Comparison of ENCODE assay signal across 26 cellular contexts in genomic region chr6:131574133-131574532, GRCh38. TPM values are rescaled to one million over a fixed set of nuclear protein-coding genes. Genes with fewer than 3 reads are reported as not detected.
"Had no signal": no experiment of that assay in that cellular context is flagged by ENCODE, and none has a peak within 500 bp of the region (broad histone marks: within the 10 kb centered on the region; RNA-seq: fewer than 3 reads in every experiment).

No MANE protein-coding gene starts in this region.

- H3K27me3 Mint-ChIP-seq: activated naive CD8-positive, alpha-beta T cell treated with anti-CD3 and anti-CD28 coated beads for 36 hours; naive thymus-derived CD8-positive, alpha-beta T cell; stimulated activated naive B cell treated with anti-CD40 and anti-IgM and Interleukin-4, amounts not matched to agents 10 μg/mL and 1 μg/mL and 100 μg/mL, for 72 hours had no signal

- ATAC-seq: activated T-cell treated with anti-CD3 and anti-CD28 coated beads, Interleukin-2, amount 50 U/mL, for 4 hours; gastrocnemius medialis; lower lobe of right lung; naive thymus-derived CD8-positive, alpha-beta T cell; right cardiac atrium; stimulated activated naive B cell treated with anti-CD40 and anti-IgM and Interleukin-4, amounts not matched to agents 10 μg/mL and 1 μg/mL and 100 μg/mL, for 72 hours had no signal

- H3K9ac ChIP-seq: parathyroid adenoma had no signal

- H3K4me3 ChIP-seq: breast epithelium, coronary artery, esophagus squamous epithelium, gastrocnemius medialis, lower lobe of right lung, transverse colon had no signal

- H3K27ac ChIP-seq: breast epithelium, coronary artery, esophagus squamous epithelium, gastrocnemius medialis, lower lobe of right lung, parathyroid adenoma, transverse colon had no signal

- H3K4me1 Mint-ChIP-seq: activated naive CD8-positive, alpha-beta T cell treated with anti-CD3 and anti-CD28 coated beads for 36 hours; naive thymus-derived CD8-positive, alpha-beta T cell had no signal

- H3K9me3 Mint-ChIP-seq: activated naive CD8-positive, alpha-beta T cell treated with anti-CD3 and anti-CD28 coated beads for 36 hours; activated T-cell treated with anti-CD3 and anti-CD28 coated beads, Interleukin-2, amount 50 U/mL, for 4 hours; endodermal cell; naive thymus-derived CD8-positive, alpha-beta T cell; stimulated activated naive B cell treated with anti-CD40 and anti-IgM and Interleukin-4, amounts not matched to agents 10 μg/mL and 1 μg/mL and 100 μg/mL, for 72 hours; T-helper 1 cell treated with Interleukin-12 subunit alpha and Interleukin-12 subunit beta and Interleukin-4 antibody, amounts not matched to agents 30 μg/mL and 1 μg/mL, for 36 hours had no signal

- H3K36me3 ChIP-seq: breast epithelium had no signal

- DNase-seq: activated CD4-positive, alpha-beta T cell treated with anti-CD3 and anti-CD28 coated beads for 4 hours; activated CD4-positive, alpha-beta T cell treated with anti-CD3 and anti-CD28 coated beads, Interleukin-2, amount 50 U/mL, for 48 hours; activated CD4-positive, CD25-positive, alpha-beta regulatory T cell; activated CD8-positive, alpha-beta memory T cell treated with anti-CD3 and anti-CD28 coated beads, Interleukin-2, amount 50 U/mL, for 48 hours; activated naive CD4-positive, alpha-beta T cell treated with Interleukin-2 at 50 U/mL for 16 hours; activated naive CD8-positive, alpha-beta T cell treated with anti-CD3 and anti-CD28 coated beads for 36 hours; activated T-cell treated with anti-CD3 and anti-CD28 coated beads, Interleukin-2, amount 50 U/mL, for 4 hours; endodermal cell; esophagus squamous epithelium; gastrocnemius medialis; head of caudate nucleus; hypothalamus; lower lobe of right lung; naive thymus-derived CD8-positive, alpha-beta T cell; right cardiac atrium; stimulated activated CD4-positive, alpha-beta T cell treated with anti-CD3 and anti-CD28 coated beads, Interleukin-15, amount 100 ng/mL, for 24 hours; stimulated activated CD8-positive, alpha-beta memory T cell treated with anti-CD3 and anti-CD28 coated beads, Interleukin-4, amount 100 ng/mL, for 48 hours; stimulated activated naive B cell treated with anti-CD40 and anti-IgM and Interleukin-4, amounts not matched to agents 10 μg/mL and 1 μg/mL and 100 μg/mL, for 72 hours; T1000; transverse colon had no signal

- H3K27ac Mint-ChIP-seq: activated naive CD8-positive, alpha-beta T cell treated with anti-CD3 and anti-CD28 coated beads for 36 hours; endodermal cell; stimulated activated naive B cell treated with anti-CD40 and anti-IgM and Interleukin-4, amounts not matched to agents 10 μg/mL and 1 μg/mL and 100 μg/mL, for 72 hours; T-helper 1 cell treated with Interleukin-12 subunit alpha and Interleukin-12 subunit beta and Interleukin-4 antibody, amounts not matched to agents 30 μg/mL and 1 μg/mL, for 36 hours had no signal

- H3K9me3 ChIP-seq: breast epithelium, esophagus squamous epithelium, gastrocnemius medialis, lower lobe of right lung, transverse colon had no signal

- H3K4me3 Mint-ChIP-seq: activated naive CD8-positive, alpha-beta T cell treated with anti-CD3 and anti-CD28 coated beads for 36 hours; activated T-cell treated with anti-CD3 and anti-CD28 coated beads, Interleukin-2, amount 50 U/mL, for 4 hours; endodermal cell; naive thymus-derived CD8-positive, alpha-beta T cell; stimulated activated naive B cell treated with anti-CD40 and anti-IgM and Interleukin-4, amounts not matched to agents 10 μg/mL and 1 μg/mL and 100 μg/mL, for 72 hours; T-helper 1 cell treated with Interleukin-12 subunit alpha and Interleukin-12 subunit beta and Interleukin-4 antibody, amounts not matched to agents 30 μg/mL and 1 μg/mL, for 36 hours had no signal

- H3K27me3 ChIP-seq: breast epithelium, esophagus squamous epithelium, gastrocnemius medialis, transverse colon had no signal

- H3K4me1 ChIP-seq: breast epithelium, esophagus squamous epithelium, gastrocnemius medialis, lower lobe of right lung, parathyroid adenoma, transverse colon had no signal

RNA-seq across cellular contexts. Expression of gene ARG1, which starts 1.1 kb away (rescaled TPM):
- total RNA-seq: activated CD8-positive, alpha-beta memory T cell treated with anti-CD3 and anti-CD28 coated beads for 36 hours; activated naive CD8-positive, alpha-beta T cell treated with anti-CD3 and anti-CD28 coated beads for 36 hours; endodermal cell; naive thymus-derived CD8-positive, alpha-beta T cell; pulmonary artery endothelial cell; transverse colon had no signal
- polyA plus RNA-seq: naive thymus-derived CD8-positive, alpha-beta T cell; right cardiac atrium had no signal
